In genomic region chr13:26957163-26957562, GRCh38 we compare ENCODE assay signal across 1 cellular context.
TF ChIP-seq lines count a peak whose summit lies in the region.

No MANE protein-coding gene starts in this region.

TF ChIP-seq in H1, 55 proteins besides CTCF, POLR2A, EP300 and RAD21 (continued from another document):
- no peak for TF ChIP-seq KDM5A (IDR thresholded peaks at IDR 0.05; ENCODE audit: low read length)
- TF ChIP-seq CBX8 (IDR thresholded peaks at IDR 0.05; ENCODE audit: borderline replicate concordance, low read depth, low read length), result no peak
- TF ChIP-seq CEBPB (IDR thresholded peaks at IDR 0.05; ENCODE audit: low read depth, low read length), result no peak
